In genomic region chr12:22083167-22083566, GRCh38 we compare ENCODE assay signal across 8 cellular contexts. TPM values are rescaled to one million over a fixed set of nuclear protein-coding genes. Genes with fewer than 3 reads are reported as not detected.
DNase-seq lines count a peak whose midpoint lies in the region; ATAC-seq and TF ChIP-seq lines count a peak whose summit lies in the region.

No MANE protein-coding gene starts in this region.

- in situ Hi-C loops in ACHN (cut with HindIII; ENCODE audit: low pct_ligation_motif_present, low pct_unique_long_range_greater_than_20kb, low sequenced_read_pairs) = no loop called here

- no peaks in the 10 kb centered on the region for H3K36me3 ChIP-seq in OCI-LY1 (ENCODE audit: insufficient read depth, low read length)

- ATAC-seq in naive thymus-derived CD8-positive, alpha-beta T cell = peak in 1 of 2 donors; percentile 27
- ATAC-seq in HG02571 (IDR thresholded peaks at IDR 0.05; ENCODE audit: unreplicated experiment) (no peak), GM19035 (IDR thresholded peaks at IDR 0.05; ENCODE audit: unreplicated experiment) (no peak)

- CTCF ChIA-PET in GM10248 (lab: Yijun Ruan, JAX) = interaction anchor here (0.8 to 3.1 kb wide), 7 partner anchors 12 to 774 kb away, joined by 3 to 25 read pairs (median 4); no protein-coding TSS in a partner anchor

- H3K36me3 Mint-ChIP-seq in naive thymus-derived CD8-positive, alpha-beta T cell = no peaks in the 10 kb centered on the region

- peaks cover 0 to 2% (median 0%) of the 10 kb centered on the region in 9 donors for H3K9me3 Mint-ChIP-seq in naive thymus-derived CD8-positive, alpha-beta T cell

- no peaks in the 10 kb centered on the region for H3K27me3 ChIP-seq in OCI-LY1 (ENCODE audit: insufficient read depth, low read length)

- no peaks in the 10 kb centered on the region for H3K27me3 Mint-ChIP-seq in naive thymus-derived CD8-positive, alpha-beta T cell

- no peak overlapping the region for H2AFZ ChIP-seq in OCI-LY1 (ENCODE audit: low read length)

- no peaks in the 10 kb centered on the region for H3K9me2 ChIP-seq in OCI-LY1 (ENCODE audit: low read depth, low read length)

- H3K9me3 ChIP-seq in OCI-LY1 (ENCODE audit: low read length) = no peaks in the 10 kb centered on the region

- no peak overlapping the region for H3K27ac Mint-ChIP-seq in naive thymus-derived CD8-positive, alpha-beta T cell

- no peak overlapping the region for H3K9ac ChIP-seq in OCI-LY1 (ENCODE audit: low read length)

- no peaks in the 10 kb centered on the region for H3K4me1 Mint-ChIP-seq in naive thymus-derived CD8-positive, alpha-beta T cell

- no peaks in the 10 kb centered on the region for H3K4me1 ChIP-seq in OCI-LY1 (ENCODE audit: insufficient read depth, low read length, severe bottlenecking)

- no peak overlapping the region for H3K4me3 ChIP-seq in OCI-LY1 (ENCODE audit: low read depth, low read length, poor library complexity, severe bottlenecking)

- peak; percentile 34 for TF ChIP-seq CTCF in GM10248 (IDR thresholded peaks at IDR 0.05; ENCODE audit: control extremely low read depth, extremely low read depth, low read depth, missing control alignments)
- peak; percentile 60 for TF ChIP-seq CTCF in OCI-LY1 (IDR thresholded peaks at IDR 0.05; ENCODE audit: low read length)

- no peak overlapping the region for H3K4me3 Mint-ChIP-seq in naive thymus-derived CD8-positive, alpha-beta T cell

- DNase-seq in ACHN (peak; percentile 58), GM10248 (ENCODE audit: extremely low spot score) (no peak), dermis microvascular lymphatic vessel endothelial cell (ENCODE audit: low read depth in 2 of 2) (peak; percentile 23 to 41), NCI-H1092 treated with DMSO at 0.1 percent for 48 hours (lab: John Stamatoyannopoulos, UW) (no peak)
- peak in 6 of 10 donors; percentile 23 to 56 (median 42) for DNase-seq in naive thymus-derived CD8-positive, alpha-beta T cell

- no peak overlapping the region for H3K27ac ChIP-seq in OCI-LY1 (ENCODE audit: low read depth, low read length, poor library complexity, severe bottlenecking)

- H3K4me2 ChIP-seq in OCI-LY1 (ENCODE audit: low read length) = no peak overlapping the region

- no peaks in the 10 kb centered on the region for H4K20me1 ChIP-seq in OCI-LY1 (ENCODE audit: insufficient read depth, low read length)

- no peaks in the 10 kb centered on the region for H3K79me2 ChIP-seq in OCI-LY1 (ENCODE audit: insufficient read depth, low read length)

- no peaks in the 10 kb centered on the region for H3F3A ChIP-seq in OCI-LY1 (ENCODE audit: insufficient read depth, low read length)

- POLR2A ChIA-PET in GM10248 (lab: Yijun Ruan, JAX) = no interaction called here
- POLR2A ChIA-PET in naive thymus-derived CD8-positive, alpha-beta T cell (lab: Charles Lee) = no interaction called here

RNA-seq across cellular contexts. Expression of gene CMAS, which starts 37.1 kb away (rescaled TPM):
- total RNA-seq in dermis microvascular lymphatic vessel endothelial cell = 16.4 and 20.5 TPM in 2 replicates
- total RNA-seq in naive thymus-derived CD8-positive, alpha-beta T cell = 10 to 100 TPM; 17.6 to 18.3 TPM
- polyA plus RNA-seq in naive thymus-derived CD8-positive, alpha-beta T cell = 10 to 100 TPM; 28.2 to 36.9 (median 35.7) TPM

Comparison
In these comparisons a context has a peak if more than half of its experiments do, and no peak if none do; other contexts are left out.
1. DNase-seq: peak in ACHN (single experiment), dermis microvascular lymphatic vessel endothelial cell (2 of 2) and naive thymus-derived CD8-positive, alpha-beta T cell (6 of 10); none in GM10248 (single experiment) and NCI-H1092 treated with DMSO at 0.1 percent for 48 hours (single experiment).